8 cellular contexts compared by ENCODE assay signal in genomic region chr16:23678430-23679273, GRCh38. TPM values are rescaled to one million over a fixed set of nuclear protein-coding genes. Genes with fewer than 3 reads are reported as not detected.
DNase-seq lines count a peak whose midpoint lies in the region; ATAC-seq, FAIRE-seq and TF ChIP-seq lines count a peak whose summit lies in the region.

TSS of gene PLK1 (plus strand) at chr16:23678889. CDS start at chr16:23678933, 44 bp downstream.

- H3K27ac ChIP-seq in ACC112 (ENCODE audit: low read depth, low read length), result peak within 1 kb of the TSS; percentile 78
- H3K27ac ChIP-seq in keratinocyte (ENCODE audit: control insufficient read depth, insufficient read depth, low read length), result peak within 1 kb of the TSS; percentile 77

- no peaks in the 10 kb centered on the region for H3K9me1 ChIP-seq in keratinocyte (ENCODE audit: control insufficient read depth, extremely low read depth, insufficient read depth, low read length)

- no peaks in the 10 kb centered on the region for H3K9me3 ChIP-seq in keratinocyte (ENCODE audit: control insufficient read depth, low read depth, low read length)

- TF ChIP-seq POLR2A in GM18526 (IDR thresholded peaks at IDR 0.05; ENCODE audit: extremely low read depth, insufficient read length), result peak; percentile 56

- peak within 1 kb of the TSS; percentile 96 for H3K4me3 ChIP-seq in ACC112 (ENCODE audit: low read depth, low read length)
- H3K4me3 ChIP-seq in keratinocyte (ENCODE audit: control insufficient read depth in 2 of 3, extremely low read depth in 1 of 3, insufficient read depth in 2 of 3, low read depth in 1 of 3, low read length in 3 of 3), result peak within 1 kb of the TSS; percentile 48 to 82 (median 82)

- peak; percentile 19 to 47 (median 40) for TF ChIP-seq CTCF in keratinocyte (optimal IDR thresholded peaks at IDR 0.05 in 1 of 3, IDR thresholded peaks at IDR 0.05 in 1 of 3, conservative IDR thresholded peaks at IDR 0.05 in 1 of 3; ENCODE audit: extremely low read depth in 1 of 3, insufficient read depth in 2 of 3, low read length in 3 of 3)

- H3K79me2 ChIP-seq in ACC112 (ENCODE audit: control insufficient read depth, insufficient read depth, low read length, unreplicated experiment) (peaks cover 49% of the 10 kb centered on the region), keratinocyte (ENCODE audit: control insufficient read depth, insufficient read depth, low read length) (peaks cover 42% of the 10 kb centered on the region)

- peaks cover 17% of the 10 kb centered on the region; the same call in 1 of the 2 replicates for H3K36me3 ChIP-seq in ACC112 (ENCODE audit: insufficient read depth, low read length)
- peaks cover 20 to 30% of the 10 kb centered on the region in 2 experiments for H3K36me3 ChIP-seq in keratinocyte (ENCODE audit: control insufficient read depth in 2 of 2, extremely low read depth in 1 of 2, insufficient read depth in 2 of 2, low read length in 2 of 2)

- H3K9ac ChIP-seq in keratinocyte (ENCODE audit: control insufficient read depth, extremely low read depth, insufficient read depth, low read length), result peak within 1 kb of the TSS; percentile 77

- DNase-seq in NCI-H2227 treated with DMSO at 0.1 percent for 48 hours (lab: John Stamatoyannopoulos, UW) (peak; percentile 82), keratinocyte (ENCODE audit: low read depth, low spot score) (no peak)
- peak; percentile 35 to 55 (median 47) for DNase-seq in activated CD4-positive, CD25-positive, alpha-beta regulatory T cell (lab: John Stamatoyannopoulos, UW)
- peak; percentile 66 for DNase-seq in central memory CD4-positive, alpha-beta T cell
- DNase-seq in stimulated activated CD4-positive, alpha-beta T cell treated with anti-CD3 and anti-CD28 coated beads, Interleukin-15, amount 100 ng/mL, for 48 hours (ENCODE audit: low read depth in 2 of 2), result peak; percentile 69 to 78

- peak; percentile 87 for ATAC-seq in HG03108 (IDR thresholded peaks at IDR 0.05; ENCODE audit: unreplicated experiment)

- H4K20me1 ChIP-seq in keratinocyte (ENCODE audit: control insufficient read depth, extremely low read depth, insufficient read depth, low read length), result peaks cover 12% of the 10 kb centered on the region

- peak within 1 kb of the TSS; percentile 89 for H3K4me2 ChIP-seq in keratinocyte (ENCODE audit: control insufficient read depth, extremely low read depth, insufficient read depth, low read depth, low read length)

- H3K4me1 ChIP-seq in ACC112 (ENCODE audit: control insufficient read depth, insufficient read depth, low read length, unreplicated experiment) (peaks cover 46% of the 10 kb centered on the region), keratinocyte (ENCODE audit: control insufficient read depth, extremely low read depth, insufficient read depth, low read length) (peaks cover 23% of the 10 kb centered on the region)

- H2AFZ ChIP-seq in ACC112 (ENCODE audit: low read length, unreplicated experiment) (peak within 1 kb of the TSS; percentile 88), keratinocyte (ENCODE audit: control insufficient read depth, low read length) (peak within 1 kb of the TSS; percentile 72)

- dilution Hi-C loops in keratinocyte (cut with MboI; ENCODE audit: extremely low pct_ligation_motif_present, low sequenced_read_pairs), result no loop called here

- no peaks in the 10 kb centered on the region for H3K27me3 ChIP-seq in ACC112 (ENCODE audit: insufficient read depth, low read length)
- H3K27me3 ChIP-seq in keratinocyte (ENCODE audit: control insufficient read depth, extremely low read depth, insufficient read depth, low read length), result no peaks in the 10 kb centered on the region

- FAIRE-seq in keratinocyte (lab: Jason Lieb, UNC), result no peak

RNA-seq across cellular contexts. Expression of gene PLK1, which starts in this region (rescaled TPM):
- polyA plus RNA-seq in keratinocyte, result 3.2 to 43.3 TPM (median 21.2 TPM) in 3 replicates
- polyA plus RNA-seq in keratinocyte (2011; ENCODE audit: low read depth), result 0.56 TPM
- polyA plus RNA-seq in keratinocyte (2011; cell fraction: cytosol; rRNA removed), result 9.8 and 10.5 TPM in 2 replicates
- polyA plus RNA-seq in keratinocyte (2011; cell fraction: nucleus; rRNA removed), result 10.8 and 11.8 TPM in 2 replicates
- 1.7 and 34.2 TPM in 2 replicates for polyA plus RNA-seq in keratinocyte (2012; ENCODE audit: low replicate concordance)
- polyA minus RNA-seq in keratinocyte, result 10.0 to 54.1 TPM (median 24.0 TPM) in 3 replicates
- 7.1 TPM for polyA minus RNA-seq in keratinocyte (2011; cell fraction: cytosol; rRNA and poly(A)+ RNA removed)
- 2.5 and 6.9 TPM in 2 replicates for polyA minus RNA-seq in keratinocyte (2011; cell fraction: nucleus; rRNA and poly(A)+ RNA removed)
